ENCODE assay signal across 28 cellular contexts in genomic region chr15:81567924-81568323, GRCh38.
"Had no signal": no experiment of that assay in that cellular context is flagged by ENCODE, and none has a peak within 500 bp of the region (broad histone marks: within the 10 kb centered on the region; RNA-seq: fewer than 3 reads in every experiment).

No MANE protein-coding gene starts in this region.

- H3K4me3 ChIP-seq: esophagus squamous epithelium, heart right ventricle, lung, prostate gland, right atrium auricular region, smooth muscle cell, stomach, thyroid gland had no signal

- DNase-seq: cortex of kidney; effector memory CD8-positive, alpha-beta T cell; erythroblast; esophagus squamous epithelium; foreskin melanocyte; glutamatergic neuron; heart right ventricle; hippocampal formation; kidney; midbrain; naive thymus-derived CD4-positive, alpha-beta T cell; nucleus accumbens; stimulated activated CD4-positive, alpha-beta T cell treated with anti-CD3 and anti-CD28 coated beads, Interleukin-12 subunit alpha, Interleukin-12 subunit beta, amount 100 ng/mL, for 4 hours; stimulated activated CD4-positive, alpha-beta T cell treated with anti-CD3 and anti-CD28 coated beads, Interleukin-1b, Interleukin-23, amount 100 ng/mL, for 48 hours; stimulated activated CD4-positive, alpha-beta T cell treated with anti-CD3 and anti-CD28 coated beads, Interleukin-4, amount 100 ng/mL, for 1 hour; stimulated activated naive CD4-positive, alpha-beta T cell treated with Interleukin-2 at 50 U/mL for 16 hours; stomach; thyroid gland had no signal

- H3K27me3 Mint-ChIP-seq: type B pancreatic cell had no signal

- H3K36me3 Mint-ChIP-seq: memory B cell; naive thymus-derived CD4-positive, alpha-beta T cell; stimulated activated effector memory CD8-positive, alpha-beta T cell treated with anti-CD3 and anti-CD28 coated beads, Interleukin-12 subunit alpha, Interleukin-12 subunit beta, amount 100 ng/mL, for 72 hours; type B pancreatic cell had no signal

- ATAC-seq: effector memory CD8-positive, alpha-beta T cell; heart right ventricle; left lobe of liver; naive thymus-derived CD4-positive, alpha-beta T cell; sciatic nerve; stimulated activated effector memory CD8-positive, alpha-beta T cell treated with anti-CD3 and anti-CD28 coated beads, Interleukin-12 subunit alpha, Interleukin-12 subunit beta, amount 100 ng/mL, for 72 hours had no signal

- H3K4me3 Mint-ChIP-seq: effector memory CD8-positive, alpha-beta T cell; memory B cell; naive thymus-derived CD4-positive, alpha-beta T cell; nephron; stimulated activated effector memory CD8-positive, alpha-beta T cell treated with anti-CD3 and anti-CD28 coated beads, Interleukin-12 subunit alpha, Interleukin-12 subunit beta, amount 100 ng/mL, for 72 hours; type B pancreatic cell had no signal

- H3K36me3 ChIP-seq: esophagus squamous epithelium, heart right ventricle, prostate gland, right atrium auricular region, stomach, thyroid gland had no signal

- H3K27me3 ChIP-seq: esophagus squamous epithelium, heart right ventricle, right atrium auricular region, stomach, thyroid gland had no signal

- H3K9me3 Mint-ChIP-seq: effector memory CD8-positive, alpha-beta T cell; type B pancreatic cell had no signal

- H3K4me1 Mint-ChIP-seq: memory B cell; naive thymus-derived CD4-positive, alpha-beta T cell; stimulated activated effector memory CD8-positive, alpha-beta T cell treated with anti-CD3 and anti-CD28 coated beads, Interleukin-12 subunit alpha, Interleukin-12 subunit beta, amount 100 ng/mL, for 72 hours had no signal
